8 cellular contexts compared by ENCODE assay signal in genomic region chr3:105368575-105369500, GRCh38. TPM values are rescaled to one million over a fixed set of nuclear protein-coding genes. Genes with fewer than 3 reads are reported as not detected.
DNase-seq lines count a peak whose midpoint lies in the region; ATAC-seq, FAIRE-seq and TF ChIP-seq lines count a peak whose summit lies in the region.

No MANE protein-coding gene starts in this region.

- in situ Hi-C loops in mammary epithelial cell (cut with MboI; ENCODE audit: low sequenced_read_pairs in 2 of 2), result loop anchor here in 1 of 2 donors (10.0 to 25.0 kb wide), 3 partner anchors 156 to 764 kb away; no protein-coding TSS in a partner anchor

- ATAC-seq in GM18517 (IDR thresholded peaks at IDR 0.05; ENCODE audit: unreplicated experiment) (peak; percentile 40), HG02938 (IDR thresholded peaks at IDR 0.05; ENCODE audit: unreplicated experiment) (peak; percentile 30)

- TF ChIP-seq CTCF in WERI-Rb-1 (IDR thresholded peaks at IDR 0.05; ENCODE audit: low read depth, low read length) (no peak), mammary epithelial cell (conservative IDR thresholded peaks at IDR 0.05 in 1 of 2, IDR thresholded peaks at IDR 0.05 in 1 of 2; ENCODE audit: extremely low read depth in 1 of 2, insufficient read depth in 1 of 2, low read depth in 1 of 2, low read length in 2 of 2) (no peak), keratinocyte (optimal IDR thresholded peaks at IDR 0.05 in 1 of 3, IDR thresholded peaks at IDR 0.05 in 1 of 3, conservative IDR thresholded peaks at IDR 0.05 in 1 of 3; ENCODE audit: extremely low read depth in 1 of 3, insufficient read depth in 2 of 3, low read length in 3 of 3) (no peak)

- H3K4me1 ChIP-seq in mammary epithelial cell (ENCODE audit: insufficient read depth, low read length) (peaks cover 40% of the 10 kb centered on the region), keratinocyte (ENCODE audit: control insufficient read depth, extremely low read depth, insufficient read depth, low read length) (peaks cover 51% of the 10 kb centered on the region)

- H3K4me2 ChIP-seq in mammary epithelial cell (ENCODE audit: insufficient read depth, low read depth, low read length), result peak overlapping the region; percentile 91
- peak overlapping the region; percentile 78 for H3K4me2 ChIP-seq in keratinocyte (ENCODE audit: control insufficient read depth, extremely low read depth, insufficient read depth, low read depth, low read length)

- H3K27ac ChIP-seq in WERI-Rb-1, result peak overlapping the region; percentile 26
- peak overlapping the region; percentile 98 for H3K27ac ChIP-seq in mammary epithelial cell (ENCODE audit: insufficient read depth, low read depth, low read length)
- peak overlapping the region; percentile 96 for H3K27ac ChIP-seq in keratinocyte (ENCODE audit: control insufficient read depth, insufficient read depth, low read length)

- H2AFZ ChIP-seq in mammary epithelial cell (ENCODE audit: low read depth, low read length), result peak overlapping the region; percentile 67
- peak overlapping the region; percentile 95 for H2AFZ ChIP-seq in keratinocyte (ENCODE audit: control insufficient read depth, low read length)

- H3K9me3 ChIP-seq in WERI-Rb-1 (ENCODE audit: severe bottlenecking) (no peaks in the 10 kb centered on the region), mammary epithelial cell (replicated peaks; ENCODE audit: insufficient read depth, low read length) (no peaks in the 10 kb centered on the region), keratinocyte (ENCODE audit: control insufficient read depth, low read depth, low read length) (no peaks in the 10 kb centered on the region)

- H3K9me1 ChIP-seq in keratinocyte (ENCODE audit: control insufficient read depth, extremely low read depth, insufficient read depth, low read length), result no peaks in the 10 kb centered on the region

- H3K27me3 ChIP-seq in WERI-Rb-1 (ENCODE audit: insufficient read depth, low read depth, severe bottlenecking), result no peaks in the 10 kb centered on the region
- no peaks in the 10 kb centered on the region for H3K27me3 ChIP-seq in mammary epithelial cell (ENCODE audit: insufficient read depth, low read length)
- no peaks in the 10 kb centered on the region for H3K27me3 ChIP-seq in keratinocyte (ENCODE audit: control insufficient read depth, extremely low read depth, insufficient read depth, low read length)

- H3K9ac ChIP-seq in mammary epithelial cell (ENCODE audit: insufficient read depth, low read length), result peak overlapping the region; percentile 97
- H3K9ac ChIP-seq in keratinocyte (ENCODE audit: control insufficient read depth, extremely low read depth, insufficient read depth, low read length), result peak overlapping the region; percentile 97

- intact Hi-C loops in mammary epithelial cell (cut with micrococcal nuclease), result loop anchor here (1.0 to 10.0 kb wide), 12 partner anchors 18 to 1377 kb away; no protein-coding TSS in a partner anchor

- H3K36me3 ChIP-seq in WERI-Rb-1, result no peaks in the 10 kb centered on the region
- H3K36me3 ChIP-seq in mammary epithelial cell (ENCODE audit: insufficient read depth, low read length), result no peaks in the 10 kb centered on the region
- no peaks in the 10 kb centered on the region for H3K36me3 ChIP-seq in keratinocyte (ENCODE audit: control insufficient read depth in 2 of 2, extremely low read depth in 1 of 2, insufficient read depth in 2 of 2, low read length in 2 of 2)

- H4K20me1 ChIP-seq in mammary epithelial cell (ENCODE audit: insufficient read depth, low read length), result no peaks in the 10 kb centered on the region
- no peaks in the 10 kb centered on the region for H4K20me1 ChIP-seq in keratinocyte (ENCODE audit: control insufficient read depth, extremely low read depth, insufficient read depth, low read length)

- FAIRE-seq in keratinocyte (lab: Jason Lieb, UNC), result peak; percentile 69

- DNase-seq in NCI-H1930 (lab: John Stamatoyannopoulos, UW) (peak; percentile 14 to 20), WERI-Rb-1 (peak; percentile 41), mammary epithelial cell (peak; percentile 95), keratinocyte (ENCODE audit: low read depth, low spot score) (no peak), DMS114 treated with DMSO at 0.1 percent for 48 hours (lab: John Stamatoyannopoulos, UW; ENCODE audit: unreplicated experiment) (no peak)
- peak; percentile 54 for DNase-seq in stimulated activated CD4-positive, alpha-beta T cell treated with anti-CD3 and anti-CD28 coated beads, Interleukin-12 subunit alpha, Interleukin-12 subunit beta, amount 100 ng/mL, for 4 hours

- dilution Hi-C loops in mammary epithelial cell (cut with HindIII; ENCODE audit: low sequenced_read_pairs), result loop anchor here (5.0 kb wide), 1 partner anchor 33 kb away; no protein-coding TSS in a partner anchor
- dilution Hi-C loops in keratinocyte (cut with MboI; ENCODE audit: extremely low pct_ligation_motif_present, low sequenced_read_pairs), result no loop called here

- WGBS in mammary epithelial cell (ENCODE audit: low coverage, missing lambda C conversion rate), result 1% methylated on average over 43 of the region's 45 CpGs

- BruUV-seq in mammary epithelial cell (replicated peaks; lab: Mats Ljungman, UMichigan), result TSS peak; percentile 37

- peaks cover 69% of the 10 kb centered on the region for H3K79me2 ChIP-seq in mammary epithelial cell (ENCODE audit: insufficient read depth, low read length)
- peaks cover 64% of the 10 kb centered on the region for H3K79me2 ChIP-seq in keratinocyte (ENCODE audit: control insufficient read depth, insufficient read depth, low read length)

- CTCF ChIA-PET in mammary epithelial cell (lab: Charles Lee; ENCODE audit: low non-redundant PET), result interaction anchor here (0.5 to 0.7 kb wide), 4 partner anchors 63 to 1267 kb away, joined by 3 to 4 read pairs (median 3); no protein-coding TSS in a partner anchor

- peak overlapping the region; percentile 83 for H3K4me3 ChIP-seq in WERI-Rb-1 (ENCODE audit: low read depth, low read length)
- peak overlapping the region; percentile 80 to 91 (median 82) for H3K4me3 ChIP-seq in mammary epithelial cell (replicated peaks in 1 of 3; ENCODE audit: insufficient read depth in 1 of 3, low read depth in 2 of 3, low read length in 3 of 3)
- peak overlapping the region; percentile 58 to 97 (median 71) for H3K4me3 ChIP-seq in keratinocyte (ENCODE audit: control insufficient read depth in 2 of 3, extremely low read depth in 1 of 3, insufficient read depth in 2 of 3, low read depth in 1 of 3, low read length in 3 of 3)

RNA-seq across cellular contexts. Expression of gene ALCAM, which starts 2.1 kb away (rescaled TPM):
- 10 to 100 TPM; 67.6 to 88.4 TPM for total RNA-seq in mammary epithelial cell
- 64.0 TPM for polyA plus RNA-seq in mammary epithelial cell
- 83.6 TPM for polyA minus RNA-seq in mammary epithelial cell
- polyA plus RNA-seq in keratinocyte, result 49.9 to 71.3 TPM (median 67.6 TPM) in 3 replicates
- polyA plus RNA-seq in keratinocyte (2011; ENCODE audit: low read depth), result 38.9 TPM
- 16.5 and 38.3 TPM in 2 replicates for polyA plus RNA-seq in keratinocyte (2011; cell fraction: cytosol; rRNA removed)
- polyA plus RNA-seq in keratinocyte (2011; cell fraction: nucleus; rRNA removed), result 54.5 and 77.6 TPM in 2 replicates
- 22.5 and 56.2 TPM in 2 replicates for polyA plus RNA-seq in keratinocyte (2012; ENCODE audit: low replicate concordance)
- 19.3 to 124 TPM (median 59.1 TPM) in 3 replicates for polyA minus RNA-seq in keratinocyte
- 37.8 TPM for polyA minus RNA-seq in keratinocyte (2011; cell fraction: cytosol; rRNA and poly(A)+ RNA removed)
- polyA minus RNA-seq in keratinocyte (2011; cell fraction: nucleus; rRNA and poly(A)+ RNA removed), result 84.6 and 158 TPM in 2 replicates

Comparison
In these comparisons a context has a peak if more than half of its experiments do, and no peak if none do; other contexts are left out.
1. DNase-seq: peak in NCI-H1930 (2 of 2), WERI-Rb-1 (single experiment), mammary epithelial cell (single experiment) and stimulated activated CD4-positive, alpha-beta T cell treated with anti-CD3 and anti-CD28 coated beads, Interleukin-12 subunit alpha, Interleukin-12 subunit beta, amount 100 ng/mL, for 4 hours (single experiment); none in keratinocyte (single experiment) and DMS114 treated with DMSO at 0.1 percent for 48 hours (single experiment).
2. H3K27ac ChIP-seq: peak in every context shown above with its lines; median percentile 98 in mammary epithelial cell; 96 in keratinocyte; 26 in WERI-Rb-1.
3. Peak in every context shown above with its lines, with median percentiles within 50 percentile points of each other: H3K4me3 ChIP-seq.